In genomic region chr1:181318022-181318857, GRCh38 we compare ENCODE assay signal across 11 cellular contexts.
DNase-seq lines count a peak whose midpoint lies in the region; ATAC-seq and TF ChIP-seq lines count a peak whose summit lies in the region.
"Had no signal": no experiment of that assay in that cellular context is flagged by ENCODE, and none has a peak within 500 bp of the region (broad histone marks: within the 10 kb centered on the region; RNA-seq: fewer than 3 reads in every experiment).

No MANE protein-coding gene starts in this region.

- POLR2A ChIA-PET in CD4-positive, alpha-beta memory T cell (lab: Charles Lee; ENCODE audit: partially characterized antibody), result interaction anchor here (1.2 kb wide), 1 partner anchor 78 kb away, joined by 3 read pairs; no protein-coding TSS in a partner anchor

- peaks cover 34 to 51% of the 10 kb centered on the region in 2 donors for H3K27me3 Mint-ChIP-seq in CD4-positive, alpha-beta memory T cell
- peaks cover 12% of the 10 kb centered on the region for H3K27me3 Mint-ChIP-seq in activated naive CD8-positive, alpha-beta T cell

- CTCF ChIA-PET in CD4-positive, alpha-beta memory T cell (lab: Charles Lee; ENCODE audit: partially characterized antibody), result no interaction called here

- no peak overlapping the region for H3K27ac ChIP-seq in CD4-positive, alpha-beta memory T cell (ENCODE audit: low read depth, low read length)
- no peak overlapping the region for H3K27ac ChIP-seq in spleen
- H3K27ac ChIP-seq: KMS-11 had no signal

- H3K4me3 Mint-ChIP-seq in CD4-positive, alpha-beta memory T cell, result peak overlapping the region; percentile 60 to 90 (median 80)
- peak overlapping the region; percentile 84 for H3K4me3 Mint-ChIP-seq in activated naive CD8-positive, alpha-beta T cell

- peaks cover 19 to 27% (median 21%) of the 10 kb centered on the region in 4 donors for H3K4me1 Mint-ChIP-seq in CD4-positive, alpha-beta memory T cell
- peaks cover 27% of the 10 kb centered on the region for H3K4me1 Mint-ChIP-seq in activated naive CD8-positive, alpha-beta T cell (ENCODE audit: low read depth)

- no peaks in the 10 kb centered on the region for H3K36me3 Mint-ChIP-seq in CD4-positive, alpha-beta memory T cell
- no peaks in the 10 kb centered on the region for H3K36me3 Mint-ChIP-seq in activated naive CD8-positive, alpha-beta T cell

- no peak for ATAC-seq in HG03095 (IDR thresholded peaks at IDR 0.05; ENCODE audit: unreplicated experiment)

- no peaks in the 10 kb centered on the region for H3K36me3 ChIP-seq in CD4-positive, alpha-beta memory T cell (ENCODE audit: insufficient read depth, low read length)
- H3K36me3 ChIP-seq in H7 (replicated peaks; ENCODE audit: control insufficient read depth, insufficient read depth, low read length) (no peaks in the 10 kb centered on the region), spleen (no peaks in the 10 kb centered on the region)

- TF ChIP-seq POLR2A in spleen (IDR thresholded peaks at IDR 0.05), result no peak

- H3K9me3 Mint-ChIP-seq in CD4-positive, alpha-beta memory T cell, result peaks cover 0 to 1% (median 0%) of the 10 kb centered on the region in 8 donors
- H3K9me3 Mint-ChIP-seq in activated naive CD8-positive, alpha-beta T cell (ENCODE audit: low read depth), result no peaks in the 10 kb centered on the region

- no peak for TF ChIP-seq CTCF in spleen (IDR thresholded peaks at IDR 0.05 in 8 of 11, conservative IDR thresholded peaks at IDR 0.05 in 3 of 11)

- H3K27me3 ChIP-seq in CD4-positive, alpha-beta memory T cell (ENCODE audit: insufficient read depth, low read length), result peaks cover 22% of the 10 kb centered on the region
- peaks cover 69% of the 10 kb centered on the region for H3K27me3 ChIP-seq in H7 (ENCODE audit: control insufficient read depth, insufficient read depth, low read length)
- peaks cover 7 to 82% (median 59%) of the 10 kb centered on the region in 7 donors for H3K27me3 ChIP-seq in spleen (replicated peaks in 1 of 7)

- H3K9me3 ChIP-seq in CD4-positive, alpha-beta memory T cell (ENCODE audit: control insufficient read depth in 1 of 2, low read length in 2 of 2), result no peaks in the 10 kb centered on the region
- H3K9me3 ChIP-seq in spleen, result no peaks in the 10 kb centered on the region

- DNase-seq in CD4-positive, alpha-beta memory T cell, result peak in 1 of 5 donors; percentile 11
- DNase-seq in H7 (peak; percentile 83), islet precursor cell (peak; percentile 59), middle frontal gyrus (ENCODE audit: extremely low spot score, low spot score) (no peak), AML-193 (lab: John Stamatoyannopoulos, UW) (no peak), spleen (no peak)
- DNase-seq: aorta, NCI-H774 had no signal

- no peak overlapping the region for H3K27ac Mint-ChIP-seq in CD4-positive, alpha-beta memory T cell
- H3K27ac Mint-ChIP-seq in activated naive CD8-positive, alpha-beta T cell, result peak overlapping the region; percentile 46

- H3K4me3 ChIP-seq in CD4-positive, alpha-beta memory T cell (ENCODE audit: low read length in 2 of 2), result peak overlapping the region in 1 of 2 donors; percentile 5
- H3K4me3 ChIP-seq in H7 (ENCODE audit: insufficient read depth, low read depth, low read length) (peak overlapping the region; percentile 38), spleen (peak overlapping the region in 3 of 8 donors; percentile 2 to 41 (median 7))

- intact Hi-C loops in CD4-positive, alpha-beta memory T cell (cut with micrococcal nuclease), result loop anchor here (5.0 kb wide), 1 partner anchor 79 kb away; no protein-coding TSS in a partner anchor
- intact Hi-C loops in spleen (cut with DNase I; ENCODE audit: low total_unique reads), result no loop called here

- WGBS in spleen, 5 donors, result 2 to 7% (median 3%) methylated on average over 42 to 59 of the region's 59 CpGs

- peaks cover 12% of the 10 kb centered on the region for H3K4me1 ChIP-seq in CD4-positive, alpha-beta memory T cell (ENCODE audit: insufficient read depth, low read length)
- peaks cover 0 to 20% (median 10%) of the 10 kb centered on the region in 6 donors for H3K4me1 ChIP-seq in spleen

Comparison
In these comparisons a context has a peak if more than half of its experiments do, and no peak if none do; other contexts are left out.
1. DNase-seq: peak in H7 (single experiment) and islet precursor cell (single experiment); none in middle frontal gyrus (single experiment), AML-193 (0 of 2) and spleen (single experiment).